Comparison of ENCODE assay signal across 1 cellular context in the genomic region with DNA sequence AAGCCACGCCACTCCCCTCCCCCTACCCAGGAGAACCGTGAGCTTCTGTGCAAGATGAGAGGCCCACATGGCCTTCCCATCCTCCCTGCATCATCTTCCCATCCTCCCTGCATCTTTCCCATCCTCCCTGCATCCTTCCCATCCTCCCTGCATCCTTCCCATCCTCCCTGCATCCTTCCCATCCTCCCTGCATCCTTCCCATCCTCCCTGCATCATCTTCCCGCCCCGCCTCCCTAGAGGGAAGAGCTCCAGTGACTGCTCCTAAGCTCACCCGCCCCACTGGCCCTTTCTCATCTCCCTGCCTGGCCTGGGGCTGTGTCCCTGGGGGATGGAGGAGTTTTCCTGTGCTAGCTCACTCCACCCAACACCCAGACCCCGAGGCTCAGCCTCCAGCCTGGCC.
TF ChIP-seq lines count a peak whose summit lies in the region.

No MANE protein-coding gene starts in this region.

TF ChIP-seq in SK-N-SH, 30 proteins besides CTCF, POLR2A, EP300 and RAD21 (continued from another document):
- TF ChIP-seq, protein P1, sequence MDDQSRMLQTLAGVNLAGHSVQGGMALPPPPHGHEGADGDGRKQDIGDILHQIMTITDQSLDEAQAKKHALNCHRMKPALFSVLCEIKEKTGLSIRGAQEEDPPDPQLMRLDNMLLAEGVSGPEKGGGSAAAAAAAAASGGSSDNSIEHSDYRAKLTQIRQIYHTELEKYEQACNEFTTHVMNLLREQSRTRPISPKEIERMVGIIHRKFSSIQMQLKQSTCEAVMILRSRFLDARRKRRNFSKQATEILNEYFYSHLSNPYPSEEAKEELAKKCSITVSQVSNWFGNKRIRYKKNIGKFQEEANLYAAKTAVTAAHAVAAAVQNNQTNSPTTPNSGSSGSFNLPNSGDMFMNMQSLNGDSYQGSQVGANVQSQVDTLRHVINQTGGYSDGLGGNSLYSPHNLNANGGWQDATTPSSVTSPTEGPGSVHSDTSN (IDR thresholded peaks at IDR 0.05), result no peak
- no peak for TF ChIP-seq RCOR1 (IDR thresholded peaks at IDR 0.05; ENCODE audit: low read length)
